Comparison of ENCODE assay signal across 8 cellular contexts in genomic region chr9:128551652-128552152, GRCh38. TPM values are rescaled to one million over a fixed set of nuclear protein-coding genes. Genes with fewer than 3 reads are reported as not detected.
DNase-seq lines count a peak whose midpoint lies in the region; ATAC-seq, FAIRE-seq and TF ChIP-seq lines count a peak whose summit lies in the region.

No MANE protein-coding gene starts in this region.

- DNase-seq in AG04450 (ENCODE audit: low read depth, low spot score) = no peak
- no peak for DNase-seq in GM12878 (ENCODE audit: low read depth, low spot score)
- no peak for DNase-seq in lung (ENCODE audit: low spot score)
- DNase-seq in uterus = no peak
- no peak for DNase-seq in stimulated activated CD8-positive, alpha-beta memory T cell treated with anti-CD3 and anti-CD28 coated beads, Interleukin-4, amount 100 ng/mL, for 48 hours
- no peak for DNase-seq in NCI-H187 treated with DMSO at 0.1 percent for 48 hours (lab: John Stamatoyannopoulos, UW)

- no peaks in the 10 kb centered on the region for H4K20me1 ChIP-seq in GM12878 (ENCODE audit: control insufficient read depth, insufficient read depth)

- H3K4me1 ChIP-seq in GM12878 (ENCODE audit: control insufficient read depth, insufficient read depth, low read length) (peaks cover 21% of the 10 kb centered on the region), lung (ENCODE audit: control insufficient read depth in 2 of 2, insufficient read depth in 2 of 2, low read length in 2 of 2) (peaks cover 4 to 22% of the 10 kb centered on the region in 2 donors), uterus (peaks cover 0 to 4% of the 10 kb centered on the region in 2 donors)

- BruUV-seq in GM12878 (replicated peaks; lab: Mats Ljungman, UMichigan) = TSS peak; percentile 92

- ATAC-seq in HG03097 (IDR thresholded peaks at IDR 0.05; ENCODE audit: low FRiP score, unreplicated experiment) (peak; percentile 21), GM12878 (no peak), lung (ENCODE audit: insufficient read depth, low FRiP score) (no peak), GM21526 (IDR thresholded peaks at IDR 0.05; ENCODE audit: low FRiP score, unreplicated experiment) (no peak)

- H3K9ac ChIP-seq in GM12878 (ENCODE audit: control insufficient read depth, insufficient read depth, low read length) = peak overlapping the region; percentile 72

- H3K27me3 ChIP-seq in AG04450 (ENCODE audit: control insufficient read depth, insufficient read depth, low read length) (no peaks in the 10 kb centered on the region), GM12878 (replicated peaks in 1 of 2; ENCODE audit: control insufficient read depth in 2 of 2, insufficient read depth in 2 of 2, low read length in 1 of 2) (no peaks in the 10 kb centered on the region), lung (ENCODE audit: control insufficient read depth, insufficient read depth) (no peaks in the 10 kb centered on the region), uterus (no peaks in the 10 kb centered on the region)

- no peak for FAIRE-seq in GM12878 (lab: Jason Lieb, UNC)

- RAD21 ChIA-PET in GM12878 (lab: Charles Lee; ENCODE audit: unreplicated experiment) = interaction anchor here (1.2 to 1.9 kb wide), 6 partner anchors 39 to 266 kb away, joined by 4 to 11 read pairs (median 5); partner anchors contain the start of genes ENDOG and GLE1

- no peaks in the 10 kb centered on the region for H3K9me3 ChIP-seq in AG04450 (ENCODE audit: control insufficient read depth, insufficient read depth, low read length)
- H3K9me3 ChIP-seq in GM12878 (replicated peaks; ENCODE audit: control insufficient read depth, insufficient read depth, low read length) = no peaks in the 10 kb centered on the region
- no peaks in the 10 kb centered on the region for H3K9me3 ChIP-seq in lung (ENCODE audit: control insufficient read depth in 2 of 2, insufficient read depth in 1 of 2, low read length in 1 of 2)
- H3K9me3 ChIP-seq in uterus = no peaks in the 10 kb centered on the region

- CTCF ChIA-PET in AG04450 (lab: Charles Lee) = interaction anchor here (0.8 kb wide), 1 partner anchor 257 kb away, joined by 3 read pairs; no protein-coding TSS in a partner anchor
- CTCF ChIA-PET in GM12878 (lab: Yijun Ruan, JAX) = interaction anchor here (0.9 to 3.2 kb wide), 4 partner anchors 11 to 132 kb away, joined by 3 to 10 read pairs (median 4); no protein-coding TSS in a partner anchor

- H3K4me2 ChIP-seq in GM12878 (ENCODE audit: control insufficient read depth, insufficient read depth) = peak overlapping the region; percentile 84

- H2AFZ ChIP-seq in GM12878 (ENCODE audit: control insufficient read depth, low read depth, low read length) = peak overlapping the region; percentile 91

- POLR2A ChIA-PET in AG04450 (lab: Yijun Ruan, JAX) = interaction anchor here (0.5 to 2.2 kb wide), 15 partner anchors 8 to 181 kb away, joined by 3 to 13 read pairs (median 4); partner anchors contain the start of genes GLE1 and URM1
- POLR2A ChIA-PET in GM12878 (lab: Charles Lee) = interaction anchor here (0.5 to 3.8 kb wide), 17 partner anchors 8 to 453 kb away, joined by 3 to 19 read pairs (median 5); partner anchors contain the start of genes CERCAM, ENDOG, GLE1 and URM1

- TF ChIP-seq EP300 in GM12878 (IDR thresholded peaks at IDR 0.05; ENCODE audit: borderline replicate concordance in 1 of 2, control insufficient read depth in 1 of 2, low read depth in 2 of 2, low read length in 2 of 2) = no peak

- peak overlapping the region; percentile 80 for H3K27ac ChIP-seq in AG04450 (ENCODE audit: low read depth, low read length)
- peak overlapping the region; percentile 60 for H3K27ac ChIP-seq in GM12878 (ENCODE audit: control insufficient read depth, insufficient read depth)
- peak overlapping the region; percentile 87 to 90 for H3K27ac ChIP-seq in lung (ENCODE audit: low read depth in 1 of 2, low read length in 1 of 2)
- H3K27ac ChIP-seq in uterus = peak overlapping the region; percentile 96 to 99

- TF ChIP-seq POLR2A in GM12878 (IDR thresholded peaks at IDR 0.05; ENCODE audit: low read depth, low read length) (no peak), uterus (IDR thresholded peaks at IDR 0.05) (peak; percentile 31 to 42)

- intact Hi-C loops in GM12878 (cut with micrococcal nuclease; ENCODE audit: unreplicated experiment) = loop anchor here (5.0 to 10.0 kb wide), 2 partner anchors 44 to 133 kb away; partner anchors contain the start of gene SET
- intact Hi-C loops in uterus (cut with DNase I; ENCODE audit: low total_unique reads) = no loop called here

- no peaks in the 10 kb centered on the region for H3K36me3 ChIP-seq in GM12878 (ENCODE audit: control insufficient read depth in 2 of 2, insufficient read depth in 2 of 2, low read length in 1 of 2)
- no peaks in the 10 kb centered on the region for H3K36me3 ChIP-seq in lung (ENCODE audit: control insufficient read depth in 2 of 2, insufficient read depth in 2 of 2, low read length in 2 of 2)
- H3K36me3 ChIP-seq in uterus = no peaks in the 10 kb centered on the region

- 2% methylated on average over 19 of the region's 22 CpGs for WGBS in GM12878 (ENCODE audit: insufficient coverage, insufficient replicate concordance, low lambda C conversion rate, missing lambda C conversion rate)
- WGBS in lung, 2 donors = 2 to 4% methylated on average over 22 of the region's 22 CpGs

- H3K4me3 ChIP-seq in AG04450 (ENCODE audit: low read depth, low read length) (peak overlapping the region; percentile 74), GM12878 (peak overlapping the region; percentile 72), lung (peak overlapping the region; percentile 59), uterus (peak overlapping the region; percentile 68 to 81)

- in situ Hi-C loops in GM12878 (cut with MboI) = no loop called here

- SMC1A ChIA-PET in GM12878 (lab: Charles Lee; ENCODE audit: uncharacterized antibody, unreplicated experiment) = interaction anchor here (1.0 to 4.5 kb wide), 7 partner anchors 9 to 132 kb away, joined by 3 to 20 read pairs (median 4); partner anchors contain the start of gene GLE1

- TF ChIP-seq RAD21 in GM12878 (IDR thresholded peaks at IDR 0.05; ENCODE audit: insufficient read depth, low read depth, low read length) = no peak

- peaks cover 36% of the 10 kb centered on the region for H3K79me2 ChIP-seq in GM12878 (ENCODE audit: control insufficient read depth, insufficient read depth, low read length)

- TF ChIP-seq CTCF in AG04450 (IDR thresholded peaks at IDR 0.05; ENCODE audit: low read depth, low read length) = no peak
- no peak for TF ChIP-seq CTCF in GM12878 (IDR thresholded peaks at IDR 0.05 in 2 of 3, conservative IDR thresholded peaks at IDR 0.05 in 1 of 3; ENCODE audit: control insufficient read depth in 2 of 3, extremely low read depth in 1 of 3, insufficient read depth in 1 of 3, low read depth in 3 of 3, low read length in 3 of 3)
- no peak for TF ChIP-seq CTCF in lung (IDR thresholded peaks at IDR 0.05; ENCODE audit: control extremely low read depth, extremely low read depth)
- TF ChIP-seq CTCF in uterus (IDR thresholded peaks at IDR 0.05) = no peak

TF ChIP-seq in GM12878, 131 proteins besides CTCF, POLR2A, EP300 and RAD21 (continues in another document):
- TF ChIP-seq IKZF2 (IDR thresholded peaks at IDR 0.05) = peak; percentile 62
- no peak for TF ChIP-seq IRF4 (IDR thresholded peaks at IDR 0.05; ENCODE audit: low read depth, low read length)
- TF ChIP-seq FOS (IDR thresholded peaks at IDR 0.05; ENCODE audit: borderline replicate concordance, extremely low read depth, insufficient read length) = no peak

RNA-seq across cellular contexts. Expression of gene SPTAN1, which starts 0.7 kb away (rescaled TPM):
- 211 and 275 TPM in 2 replicates for polyA plus RNA-seq in AG04450 (2011; rRNA removed)
- polyA minus RNA-seq in AG04450 (2011; rRNA and poly(A)+ RNA removed) = 750 and 947 TPM in 2 replicates
- 455 and 507 TPM in 2 replicates for total RNA-seq in GM12878 (2013; cell fraction: nucleolus; rRNA removed)
- total RNA-seq in GM12878 (2014; rRNA removed) = 117 and 149 TPM in 2 replicates
- 72.8 and 76.4 TPM in 2 replicates for total RNA-seq in GM12878 (2014; rRNA removed; fragmentation: Illumina TruSeq; extraction: Trizol)
- total RNA-seq in GM12878 (2021) = 151 and 156 TPM in 2 replicates
- 62.4 TPM for polyA plus RNA-seq in GM12878 (2011; ENCODE audit: low read depth)
- polyA plus RNA-seq in GM12878 (2011; rRNA removed) = 77.5 and 123 TPM in 2 replicates
- polyA plus RNA-seq in GM12878 (2011; cell fraction: cytosol; rRNA removed) = 175 and 179 TPM in 2 replicates
- polyA plus RNA-seq in GM12878 (2011; cell fraction: nucleus; rRNA removed) = 662 and 1,244 TPM in 2 replicates
- 83.4 and 103 TPM in 2 replicates for polyA plus RNA-seq in GM12878 (2012)
- polyA plus RNA-seq in GM12878 (2014; fragmentation: Illumina TruSeq; extraction: Trizol) = 52.9 and 70.9 TPM in 2 replicates
- polyA plus RNA-seq in GM12878 (2014; fragmentation: Nextera tagmentation; extraction: Ambion mirVana) = 10 to 100 TPM; 18.7 to 46.9 TPM
- polyA plus RNA-seq in GM12878 (2014; rRNA removed) = 104 and 116 TPM in 2 replicates
- 10 to 100 TPM; 65.0 to 66.1 TPM for polyA plus RNA-seq in GM12878 (2016; fragmentation: Nextera tagmentation; extraction: Ambion mirVana)
- polyA minus RNA-seq in GM12878 (2011; rRNA and poly(A)+ RNA removed) = 228 and 314 TPM in 2 replicates
- polyA minus RNA-seq in GM12878 (2011; cell fraction: cytosol; rRNA and poly(A)+ RNA removed) = 87.0 and 88.2 TPM in 2 replicates
- polyA minus RNA-seq in GM12878 (2011; cell fraction: nucleus; rRNA and poly(A)+ RNA removed) = 230 and 517 TPM in 2 replicates
- total RNA-seq in lung = 100 to 1,000 TPM; 328 to 438 TPM
- polyA plus RNA-seq in lung = 100 to 1,000 TPM in 1 of 2 donors, 10 to 100 TPM in 1; 70.0 to 145 TPM
- total RNA-seq in uterus = 100 to 1,000 TPM; 244 to 521 (median 335) TPM

RNA-seq across cellular contexts. Expression of gene GLE1, which starts 47.2 kb away (rescaled TPM):
- polyA plus RNA-seq in AG04450 (2011; rRNA removed) = 21.6 and 27.3 TPM in 2 replicates
- 26.6 and 27.5 TPM in 2 replicates for polyA minus RNA-seq in AG04450 (2011; rRNA and poly(A)+ RNA removed)
- 23.3 and 25.1 TPM in 2 replicates for total RNA-seq in GM12878 (2013; cell fraction: nucleolus; rRNA removed)
- 37.7 and 40.1 TPM in 2 replicates for total RNA-seq in GM12878 (2014; rRNA removed)
- 35.7 and 37.7 TPM in 2 replicates for total RNA-seq in GM12878 (2014; rRNA removed; fragmentation: Illumina TruSeq; extraction: Trizol)
- total RNA-seq in GM12878 (2021) = 36.9 and 37.2 TPM in 2 replicates
- polyA plus RNA-seq in GM12878 (2011; ENCODE audit: low read depth) = 17.1 TPM
- polyA plus RNA-seq in GM12878 (2011; rRNA removed) = 52.0 and 63.5 TPM in 2 replicates
- polyA plus RNA-seq in GM12878 (2011; cell fraction: cytosol; rRNA removed) = 40.5 and 42.8 TPM in 2 replicates
- 31.9 and 34.2 TPM in 2 replicates for polyA plus RNA-seq in GM12878 (2011; cell fraction: nucleus; rRNA removed)
- polyA plus RNA-seq in GM12878 (2012) = 20.7 and 26.9 TPM in 2 replicates
- polyA plus RNA-seq in GM12878 (2014; fragmentation: Illumina TruSeq; extraction: Trizol) = 38.4 and 38.5 TPM in 2 replicates
- 10 to 100 TPM; 17.4 to 18.6 TPM for polyA plus RNA-seq in GM12878 (2014; fragmentation: Nextera tagmentation; extraction: Ambion mirVana)
- 26.8 and 30.3 TPM in 2 replicates for polyA plus RNA-seq in GM12878 (2014; rRNA removed)
- 10 to 100 TPM; 49.0 to 49.1 TPM for polyA plus RNA-seq in GM12878 (2016; fragmentation: Nextera tagmentation; extraction: Ambion mirVana)
- polyA minus RNA-seq in GM12878 (2011; rRNA and poly(A)+ RNA removed) = 58.7 and 72.1 TPM in 2 replicates
- polyA minus RNA-seq in GM12878 (2011; cell fraction: cytosol; rRNA and poly(A)+ RNA removed) = 23.6 and 30.2 TPM in 2 replicates
- polyA minus RNA-seq in GM12878 (2011; cell fraction: nucleus; rRNA and poly(A)+ RNA removed) = 8.0 and 13.6 TPM in 2 replicates
- 10 to 100 TPM; 22.8 to 24.7 TPM for total RNA-seq in lung
- polyA plus RNA-seq in lung = 10 to 100 TPM; 11.3 to 19.4 TPM
- total RNA-seq in uterus = 10 to 100 TPM in 3 of 4 donors, 1 to 10 TPM in 1; 3.3 to 25.5 (median 16.4) TPM
